In genomic region chr6:158507174-158507573, GRCh38 we compare ENCODE assay signal across 5 cellular contexts.
"Had no signal": no experiment of that assay in that cellular context is flagged by ENCODE, and none has a peak within 500 bp of the region (broad histone marks: within the 10 kb centered on the region; RNA-seq: fewer than 3 reads in every experiment).

No MANE protein-coding gene starts in this region.

- H3K9me3 Mint-ChIP-seq: GM23338, HFFc6 had no signal

- H3K4me1 ChIP-seq: HAP-1 had no signal

- DNase-seq: HFFc6 had no signal

- H3K4me3 ChIP-seq: GM23338, HAP-1, K562 had no signal

- H3K36me3 ChIP-seq: HAP-1 had no signal

- H3K27ac ChIP-seq: HL-60 had no signal

- H3K9me3 ChIP-seq: HAP-1 had no signal

- H3K4me2 ChIP-seq: GM23338 had no signal

- H2AFZ ChIP-seq: GM23338 had no signal

- H3K27ac Mint-ChIP-seq: HFFc6 had no signal

- H3K4me3 Mint-ChIP-seq: HFFc6 had no signal
